9 cellular contexts compared by ENCODE assay signal in the genomic region with DNA sequence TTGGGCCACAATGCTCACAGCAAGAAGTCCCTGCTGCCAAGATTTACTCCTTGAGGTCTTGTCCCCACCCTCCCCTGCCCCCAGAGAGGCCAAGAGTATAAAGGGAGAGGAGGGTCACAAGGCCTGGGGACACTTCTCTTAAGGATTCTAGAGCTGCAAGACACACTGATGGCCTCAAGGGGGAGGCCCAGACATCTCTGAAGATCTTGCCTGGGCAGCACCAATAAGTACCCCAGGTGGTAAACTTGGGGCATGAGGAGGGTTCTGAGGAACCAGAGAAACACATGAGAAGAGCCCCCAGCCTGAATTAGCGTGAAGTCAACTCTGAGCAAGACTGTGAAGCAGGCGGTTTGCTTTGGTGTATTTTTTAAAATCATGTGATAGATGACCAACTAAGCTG. TPM values are rescaled to one million over a fixed set of nuclear protein-coding genes. Genes with fewer than 3 reads are reported as not detected.
A peak's percentile ranks its signal among the peaks of the same experiment; 100 is the strongest.
DNase-seq lines count a peak whose midpoint lies in the region; TF ChIP-seq lines count a peak whose summit lies in the region.
"Had no signal": no experiment of that assay in that cellular context is flagged by ENCODE, and none has a peak within 500 bp of the region (broad histone marks: within the 10 kb centered on the region; RNA-seq: fewer than 3 reads in every experiment).

No MANE protein-coding gene starts in this region.

- no peak overlapping the region for H3K4me2 ChIP-seq in mesendoderm (ENCODE audit: low read length)

- no peak overlapping the region for H3K9ac ChIP-seq in mesendoderm (ENCODE audit: low read length)

- H3K4ac ChIP-seq in mesendoderm (ENCODE audit: low read depth, low read length), result no peak overlapping the region

- H3K36me3 Mint-ChIP-seq in HFFc6 (ENCODE audit: low read depth), result no peaks in the 10 kb centered on the region

- no peaks in the 10 kb centered on the region for H3K4me1 Mint-ChIP-seq in HFFc6 (ENCODE audit: low read depth)

- TF ChIP-seq CTCF in HFFc6 (IDR thresholded peaks at IDR 0.05) (peak; percentile 56), WERI-Rb-1 (IDR thresholded peaks at IDR 0.05; ENCODE audit: low read depth, low read length) (peak; percentile 79)

- H3K27ac ChIP-seq in WERI-Rb-1 (peak overlapping the region; percentile 84), mesendoderm (ENCODE audit: low read depth, low read length) (no peak overlapping the region)

- H3K27me3 Mint-ChIP-seq in HFFc6 (ENCODE audit: insufficient read depth), result peaks cover 49% of the 10 kb centered on the region

- no peak overlapping the region for H2AK5ac ChIP-seq in mesendoderm (ENCODE audit: low read length)

- no peak overlapping the region for H3K56ac ChIP-seq in mesendoderm (ENCODE audit: low read length)

- DNase-seq in ELR (ENCODE audit: low read depth) (peak; percentile 31), HFFc6 (no peak), WERI-Rb-1 (peak; percentile 58), mesendoderm (peak; percentile 67), NCI-H1930 (lab: John Stamatoyannopoulos, UW) (no peak), NCI-H2171 (lab: John Stamatoyannopoulos, UW) (no peak), NCI-H1436 (lab: John Stamatoyannopoulos, UW) (no peak)
- DNase-seq: activated CD4-positive, CD25-positive, alpha-beta regulatory T cell treated with anti-CD3 and anti-CD28 coated beads, Interleukin-2, amount 50 U/mL, for 72 hours; NCI-H2107 had no signal

- no peak overlapping the region for H3K27ac Mint-ChIP-seq in HFFc6

- no CpG with 5 or more reads among the region's 2 CpGs for WGBS in mesendoderm (ENCODE audit: extremely low coverage, insufficient coverage, low lambda C conversion rate)

- no peak overlapping the region for H2BK5ac ChIP-seq in mesendoderm (ENCODE audit: low read length)

- no peak overlapping the region for H3K18ac ChIP-seq in mesendoderm (ENCODE audit: low read length)

- H3K4me3 ChIP-seq in WERI-Rb-1 (ENCODE audit: low read depth, low read length), result no peak overlapping the region
- no peak overlapping the region for H3K4me3 ChIP-seq in mesendoderm (ENCODE audit: low read length)

- H3K4me3 Mint-ChIP-seq in HFFc6, result no peak overlapping the region

- no peak overlapping the region for H2BK120ac ChIP-seq in mesendoderm (ENCODE audit: low read depth, low read length)

- H4K5ac ChIP-seq in mesendoderm (ENCODE audit: low read length), result no peak overlapping the region

- H3K9me3 Mint-ChIP-seq in HFFc6, result no peaks in the 10 kb centered on the region

- H3K4me1 ChIP-seq in mesendoderm (ENCODE audit: control insufficient read depth, low read depth, low read length), result no peaks in the 10 kb centered on the region

- no peaks in the 10 kb centered on the region for H3K79me1 ChIP-seq in mesendoderm (ENCODE audit: low read length)

- H3K9me3 ChIP-seq in WERI-Rb-1 (ENCODE audit: severe bottlenecking), result peaks cover 8% of the 10 kb centered on the region

- no peak overlapping the region for H3K23ac ChIP-seq in mesendoderm (ENCODE audit: low read length)

- no peaks in the 10 kb centered on the region for H3K27me3 ChIP-seq in WERI-Rb-1 (ENCODE audit: insufficient read depth, low read depth, severe bottlenecking)
- H3K27me3 ChIP-seq in mesendoderm (ENCODE audit: insufficient read depth, low read length, poor library complexity), result no peaks in the 10 kb centered on the region

- H3K36me3 ChIP-seq in WERI-Rb-1 (no peaks in the 10 kb centered on the region), mesendoderm (ENCODE audit: control insufficient read depth, insufficient read depth, low read length) (no peaks in the 10 kb centered on the region)

- H2BK15ac ChIP-seq in mesendoderm (replicated peaks; ENCODE audit: low read depth), result no peak overlapping the region

- H4K8ac ChIP-seq in mesendoderm (ENCODE audit: low read depth, low read length), result no peak overlapping the region

- no peaks in the 10 kb centered on the region for H3K79me2 ChIP-seq in mesendoderm (ENCODE audit: control insufficient read depth, insufficient read depth, low read length)

RNA-seq across cellular contexts. Expression of a gene that starts 26.8 kb away (rescaled TPM):
- 10 to 100 TPM; 25.3 to 32.2 (median 28.2) TPM for total RNA-seq in HFFc6 (2021; fragmentation: NEBNext Ultra II Directional; extraction: Animal tissue kit (Norgen Biotek cat#: 25700))
- polyA plus RNA-seq in mesendoderm (2013, experiment 1 of 2), result 10.5 TPM
- 10.3 TPM for polyA plus RNA-seq in mesendoderm (2013, experiment 2 of 2)

RNA-seq across cellular contexts. Expression of a gene that starts 53.0 kb away (rescaled TPM):
- not detected for total RNA-seq in HFFc6 (2021; fragmentation: NEBNext Ultra II Directional; extraction: Animal tissue kit (Norgen Biotek cat#: 25700))
- not detected for polyA plus RNA-seq in mesendoderm (2013, experiment 1 of 2)
- not detected for polyA plus RNA-seq in mesendoderm (2013, experiment 2 of 2)

Comparison
In these comparisons a context has a peak if more than half of its experiments do, and no peak if none do; other contexts are left out.
1. DNase-seq: peak in ELR (single experiment), WERI-Rb-1 (single experiment) and mesendoderm (single experiment); none in HFFc6 (single experiment), NCI-H1930 (0 of 2), NCI-H2171 (single experiment) and NCI-H1436 (single experiment).